ENCODE assay signal across 1 cellular context in genomic region chr2:132623096-132623839, GRCh38.
TF ChIP-seq lines count a peak whose summit lies in the region.

No MANE protein-coding gene starts in this region.

TF ChIP-seq in GM23338, 12 proteins besides CTCF, POLR2A, EP300 and RAD21 (continued from another document):
- TF ChIP-seq REST (IDR thresholded peaks at IDR 0.05; ENCODE audit: unreplicated experiment), result no peak
- no peak for TF ChIP-seq POLR2AphosphoS5 (IDR thresholded peaks at IDR 0.05; ENCODE audit: low read depth)
- TF ChIP-seq ZNF462 (CRISPR knock-in tag; IDR thresholded peaks at IDR 0.05), result no peak
- TF ChIP-seq CREB1 (CRISPR knock-in tag; IDR thresholded peaks at IDR 0.05; ENCODE audit: low read depth), result no peak
